ENCODE assay signal across 8 cellular contexts in genomic region chr14:102086346-102086971, GRCh38. TPM values are rescaled to one million over a fixed set of nuclear protein-coding genes. Genes with fewer than 3 reads are reported as not detected.
A peak's percentile ranks its signal among the peaks of the same experiment; 100 is the strongest.
DNase-seq lines count a peak whose midpoint lies in the region; ATAC-seq and TF ChIP-seq lines count a peak whose summit lies in the region.

No MANE protein-coding gene starts in this region.

- H3K9me3 ChIP-seq in RWPE2 (ENCODE audit: severe bottlenecking): no peaks in the 10 kb centered on the region
- no peaks in the 10 kb centered on the region for H3K9me3 ChIP-seq in adrenal gland (replicated peaks in 1 of 3)
- no peaks in the 10 kb centered on the region for H3K9me3 ChIP-seq in right cardiac atrium (ENCODE audit: control insufficient read depth, low read length)
- H3K9me3 ChIP-seq in sigmoid colon: no peaks in the 10 kb centered on the region

- ATAC-seq in Right ventricle myocardium inferior: peak; percentile 8
- ATAC-seq in HG03108 (IDR thresholded peaks at IDR 0.05; ENCODE audit: unreplicated experiment): peak; percentile 17
- ATAC-seq in RWPE2 (ENCODE audit: low read depth): peak; percentile 15
- ATAC-seq in right cardiac atrium: peak; percentile 8 to 39

- H3K36me3 ChIP-seq in RWPE2 (ENCODE audit: low read depth) (peaks cover 49% of the 10 kb centered on the region), adrenal gland (replicated peaks in 1 of 2) (peaks cover 0 to 44% of the 10 kb centered on the region in 2 donors), sigmoid colon (peaks cover 36 to 44% (median 40%) of the 10 kb centered on the region in 4 donors)

- WGBS in adrenal gland, 4 donors: 0 to 1% (median 1%) methylated on average over 14 to 71 of the region's 73 CpGs
- WGBS in right cardiac atrium: under 1% methylated on average over 73 of the region's 73 CpGs
- WGBS in sigmoid colon, 2 donors: 0 to 1% methylated on average over 73 of the region's 73 CpGs

- intact Hi-C loops in Right ventricle myocardium inferior (cut with DNase I): loop anchor here (2.0 to 5.0 kb wide), 2 partner anchors 39 to 326 kb away; partner anchors contain the start of gene PPP2R5C
- intact Hi-C loops in cardiac septum (cut with DNase I): loop anchor here (2.0 to 5.0 kb wide), 3 partner anchors 124 to 274 kb away; partner anchors contain the start of genes DYNC1H1 and ZNF839
- intact Hi-C loops in adrenal gland (cut with DNase I): no loop called here
- intact Hi-C loops in right cardiac atrium (cut with DNase I): loop anchor here in 2 of 4 donors (10.0 kb wide), 2 partner anchors 122 to 228 kb away; partner anchors contain the start of genes DYNC1H1 (in 1 of the 2) and ZNF839 (in 1 of the 2)
- intact Hi-C loops in sigmoid colon (cut with DNase I): loop anchor here (2.0 to 5.0 kb wide), 2 partner anchors 230 to 506 kb away; partner anchors contain the start of gene RCOR1

- H3K27ac ChIP-seq in RWPE2 (ENCODE audit: poor library complexity, severe bottlenecking): peak overlapping the region; percentile 82
- H3K27ac ChIP-seq in adrenal gland: peak overlapping the region; percentile 80 to 100 (median 99)
- H3K27ac ChIP-seq in right cardiac atrium (ENCODE audit: low read length): peak overlapping the region; percentile 96
- H3K27ac ChIP-seq in sigmoid colon: peak overlapping the region; percentile 99 to 100 (median 100)

- peaks cover 27% of the 10 kb centered on the region for H3K4me1 ChIP-seq in RWPE2 (ENCODE audit: insufficient read depth, poor library complexity, severe bottlenecking)
- H3K4me1 ChIP-seq in adrenal gland (replicated peaks in 1 of 2): peaks cover 36 to 57% of the 10 kb centered on the region in 2 donors
- H3K4me1 ChIP-seq in right cardiac atrium (ENCODE audit: control insufficient read depth, insufficient read depth, low read length): peaks cover 4% of the 10 kb centered on the region
- peaks cover 2 to 56% (median 51%) of the 10 kb centered on the region in 4 donors for H3K4me1 ChIP-seq in sigmoid colon

- H3K4me3 ChIP-seq in RWPE2 (ENCODE audit: severe bottlenecking) (peak overlapping the region; percentile 54), adrenal gland (peak overlapping the region; percentile 43 to 97 (median 68)), right cardiac atrium (ENCODE audit: low read length) (peak overlapping the region; percentile 100), sigmoid colon (peak overlapping the region; percentile 91 to 99 (median 94))

- no peak for TF ChIP-seq POLR2A in adrenal gland (IDR thresholded peaks at IDR 0.05)
- no peak for TF ChIP-seq POLR2A in sigmoid colon (IDR thresholded peaks at IDR 0.05)

- TF ChIP-seq CTCF in RWPE2 (IDR thresholded peaks at IDR 0.05; ENCODE audit: poor library complexity, severe bottlenecking) (no peak), adrenal gland (IDR thresholded peaks at IDR 0.05) (no peak), sigmoid colon (IDR thresholded peaks at IDR 0.05) (no peak)

- no peaks in the 10 kb centered on the region for H3K27me3 ChIP-seq in RWPE2 (ENCODE audit: insufficient read depth, poor library complexity, severe bottlenecking)
- H3K27me3 ChIP-seq in adrenal gland: no peaks in the 10 kb centered on the region
- H3K27me3 ChIP-seq in right cardiac atrium (ENCODE audit: control insufficient read depth, insufficient read depth): no peaks in the 10 kb centered on the region
- no peaks in the 10 kb centered on the region for H3K27me3 ChIP-seq in sigmoid colon

- no peak for TF ChIP-seq EP300 in sigmoid colon (IDR thresholded peaks at IDR 0.05)

- peak; percentile 76 for DNase-seq in Right ventricle myocardium inferior (ENCODE audit: missing footprints)
- DNase-seq in cardiac septum (ENCODE audit: low spot score): no peak
- no peak for DNase-seq in RWPE2 (ENCODE audit: low spot score)
- peak in 6 of 7 donors; percentile 52 to 70 (median 64) for DNase-seq in adrenal gland
- DNase-seq in right cardiac atrium: peak in 2 of 3 donors; percentile 53 to 78
- peak; percentile 77 for DNase-seq in sigmoid colon
- DNase-seq in pons (ENCODE audit: low spot score): no peak

RNA-seq across cellular contexts. Expression of gene HSP90AA1, which starts 0.4 kb away (rescaled TPM):
- 484 TPM for total RNA-seq in Right ventricle myocardium inferior
- 475 TPM for total RNA-seq in cardiac septum
- 100 to 1,000 TPM; 272 to 634 (median 392) TPM for total RNA-seq in adrenal gland
- 1,000 to 10,000 TPM in 1 of 3 donors, 100 to 1,000 TPM in 2; 293 to 1,666 (median 388) TPM for polyA plus RNA-seq in adrenal gland
- total RNA-seq in right cardiac atrium: 100 to 1,000 TPM; 381 to 731 (median 541) TPM
- polyA plus RNA-seq in right cardiac atrium: 504 TPM
- 100 to 1,000 TPM; 252 to 463 (median 333) TPM for total RNA-seq in sigmoid colon
- polyA plus RNA-seq in sigmoid colon: 100 to 1,000 TPM; 167 to 333 (median 245) TPM

RNA-seq across cellular contexts. Expression of gene WDR20, which starts 53.2 kb away (rescaled TPM):
- 20.5 TPM for total RNA-seq in Right ventricle myocardium inferior
- 21.9 TPM for total RNA-seq in cardiac septum
- total RNA-seq in adrenal gland: 10 to 100 TPM; 13.1 to 55.9 (median 48.1) TPM
- 10 to 100 TPM; 21.5 to 46.1 (median 26.0) TPM for polyA plus RNA-seq in adrenal gland
- 10 to 100 TPM; 21.9 to 27.3 (median 22.4) TPM for total RNA-seq in right cardiac atrium
- 13.2 TPM for polyA plus RNA-seq in right cardiac atrium
- total RNA-seq in sigmoid colon: 10 to 100 TPM; 19.1 to 32.1 (median 27.3) TPM
- polyA plus RNA-seq in sigmoid colon: 10 to 100 TPM; 13.8 to 21.0 (median 16.4) TPM

Comparison
In these comparisons a context has a peak if more than half of its experiments do, and no peak if none do; other contexts are left out.
1. DNase-seq: peak in Right ventricle myocardium inferior (single experiment), adrenal gland (6 of 7), right cardiac atrium (2 of 3) and sigmoid colon (single experiment); none in cardiac septum (single experiment), RWPE2 (single experiment) and pons (single experiment).
2. intact Hi-C loops: an anchor here in Right ventricle myocardium inferior (2.0 to 5.0 kb wide), cardiac septum (2.0 to 5.0 kb wide) and sigmoid colon (2.0 to 5.0 kb wide); none called in adrenal gland.
3. Peak in every context shown above with its lines, with median percentiles within 50 percentile points of each other: ATAC-seq, H3K27ac ChIP-seq and H3K4me3 ChIP-seq.